Comparison of ENCODE assay signal across 9 cellular contexts in genomic region chr3:176930942-176931341, GRCh38.
"Had no signal": no experiment of that assay in that cellular context is flagged by ENCODE, and none has a peak within 500 bp of the region (broad histone marks: within the 10 kb centered on the region; RNA-seq: fewer than 3 reads in every experiment).

No MANE protein-coding gene starts in this region.

- H3K4me3 Mint-ChIP-seq: GM23338, H9, HFFc6 had no signal

- H3K27ac ChIP-seq: GM23248 had no signal

- H3K9me3 Mint-ChIP-seq: HFFc6 had no signal

- ATAC-seq: GM23338, HCT116 had no signal

- H3K36me3 ChIP-seq: HAP-1 had no signal

- H2AFZ ChIP-seq: GM23248, GM23338 had no signal

- H3K27ac Mint-ChIP-seq: GM23338, H9, HFFc6 had no signal

- H3K4me3 ChIP-seq: GM23248, GM23338, HAP-1 had no signal

- H3K9me3 ChIP-seq: HAP-1 had no signal

- H3K9ac ChIP-seq: GM23248 had no signal

- H3K4me2 ChIP-seq: GM23338 had no signal

- DNase-seq: GM23248, GOT3, H7, H9, HCEC 1CT, HFFc6 had no signal

- H3K4me1 Mint-ChIP-seq: GM23338 had no signal
